In genomic region chr5:143606043-143606752, GRCh38 we compare ENCODE assay signal across 8 cellular contexts.
DNase-seq lines count a peak whose midpoint lies in the region; ATAC-seq and TF ChIP-seq lines count a peak whose summit lies in the region.

No MANE protein-coding gene starts in this region.

- H3K27ac ChIP-seq in HL-60 (replicated peaks), result peak overlapping the region; percentile 75
- H3K27ac ChIP-seq in esophagus squamous epithelium, result peak overlapping the region in 1 of 4 donors; percentile 56

- WGBS in esophagus squamous epithelium, 2 donors, result 54 to 56% methylated on average over 5 of the region's 5 CpGs

- TF ChIP-seq POLR2A in esophagus squamous epithelium (IDR thresholded peaks at IDR 0.05), result no peak

- DNase-seq in GM13976 (ENCODE audit: low spot score) (peak; percentile 35), HL-60 (ENCODE audit: low read depth in 1 of 2, low spot score in 1 of 2) (no peak), epithelial cell of esophagus (ENCODE audit: low read depth) (peak; percentile 28), esophagus squamous epithelium (lab: John Stamatoyannopoulos, UW) (no peak), NCI-H2107 treated with DMSO at 0.1 percent for 48 hours (lab: John Stamatoyannopoulos, UW; ENCODE audit: unreplicated experiment) (no peak), H7 (no peak)

- in situ Hi-C loops in GM13976 (cut with MboI; ENCODE audit: low sequenced_read_pairs, unreplicated experiment), result no loop called here

- H3K4me3 ChIP-seq in HL-60 (replicated peaks; ENCODE audit: insufficient read depth, low read length) (no peak overlapping the region), epithelial cell of esophagus (ENCODE audit: low read length) (no peak overlapping the region), esophagus squamous epithelium (no peak overlapping the region), H7 (ENCODE audit: insufficient read depth, low read depth, low read length) (no peak overlapping the region)

- H3K27me3 ChIP-seq in HL-60 (ENCODE audit: insufficient read depth, poor library complexity, severe bottlenecking) (no peaks in the 10 kb centered on the region), esophagus squamous epithelium (no peaks in the 10 kb centered on the region), H7 (ENCODE audit: control insufficient read depth, insufficient read depth, low read length) (no peaks in the 10 kb centered on the region)

- H3K36me3 ChIP-seq in esophagus squamous epithelium (no peaks in the 10 kb centered on the region), H7 (replicated peaks; ENCODE audit: control insufficient read depth, insufficient read depth, low read length) (no peaks in the 10 kb centered on the region)

- ATAC-seq in GM21447 (IDR thresholded peaks at IDR 0.05; ENCODE audit: unreplicated experiment) (peak; percentile 80), SK-N-SH treated with all-trans-retinoic acid at 6 μM for 48 hours (no peak)

- TF ChIP-seq CTCF in GM13976 (IDR thresholded peaks at IDR 0.05; ENCODE audit: borderline replicate concordance, control extremely low read depth, extremely low read depth, insufficient read depth, missing control alignments) (no peak), HL-60 (IDR thresholded peaks at IDR 0.05; ENCODE audit: insufficient read depth, low read length) (no peak), epithelial cell of esophagus (IDR thresholded peaks at IDR 0.05; ENCODE audit: insufficient read depth, low read depth, low read length, missing control alignments) (no peak), esophagus squamous epithelium (IDR thresholded peaks at IDR 0.05) (no peak)

- H3K9me3 ChIP-seq in esophagus squamous epithelium, result no peaks in the 10 kb centered on the region

- no peaks in the 10 kb centered on the region for H3K4me1 ChIP-seq in esophagus squamous epithelium

- intact Hi-C loops in esophagus squamous epithelium (cut with DNase I), result no loop called here

TF ChIP-seq in SK-N-SH treated with all-trans-retinoic acid at 6 μM for 48 hours, 23 proteins besides CTCF, POLR2A, EP300 and RAD21:
- TF ChIP-seq ZNF565 (CRISPR knock-in tag; conservative IDR thresholded peaks at IDR 0.05; ENCODE audit: low read depth) (no peak), ISL1 (CRISPR knock-in tag; IDR thresholded peaks at IDR 0.05) (no peak), ZNF8 (CRISPR knock-in tag; IDR thresholded peaks at IDR 0.05) (no peak), PPARA (CRISPR knock-in tag; IDR thresholded peaks at IDR 0.05; ENCODE audit: borderline replicate concordance) (no peak), ZNF70 (CRISPR knock-in tag; IDR thresholded peaks at IDR 0.05) (no peak), CREB5 (CRISPR knock-in tag; IDR thresholded peaks at IDR 0.05; ENCODE audit: low read depth) (no peak)
- TF ChIP-seq, protein P1, sequence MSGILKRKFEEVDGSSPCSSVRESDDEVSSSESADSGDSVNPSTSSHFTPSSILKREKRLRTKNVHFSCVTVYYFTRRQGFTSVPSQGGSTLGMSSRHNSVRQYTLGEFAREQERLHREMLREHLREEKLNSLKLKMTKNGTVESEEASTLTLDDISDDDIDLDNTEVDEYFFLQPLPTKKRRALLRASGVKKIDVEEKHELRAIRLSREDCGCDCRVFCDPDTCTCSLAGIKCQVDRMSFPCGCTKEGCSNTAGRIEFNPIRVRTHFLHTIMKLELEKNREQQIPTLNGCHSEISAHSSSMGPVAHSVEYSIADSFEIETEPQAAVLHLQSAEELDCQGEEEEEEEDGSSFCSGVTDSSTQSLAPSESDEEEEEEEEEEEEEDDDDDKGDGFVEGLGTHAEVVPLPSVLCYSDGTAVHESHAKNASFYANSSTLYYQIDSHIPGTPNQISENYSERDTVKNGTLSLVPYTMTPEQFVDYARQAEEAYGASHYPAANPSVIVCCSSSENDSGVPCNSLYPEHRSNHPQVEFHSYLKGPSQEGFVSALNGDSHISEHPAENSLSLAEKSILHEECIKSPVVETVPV (CRISPR knock-in tag; IDR thresholded peaks at IDR 0.05), result no peak
- TF ChIP-seq, protein P2, sequence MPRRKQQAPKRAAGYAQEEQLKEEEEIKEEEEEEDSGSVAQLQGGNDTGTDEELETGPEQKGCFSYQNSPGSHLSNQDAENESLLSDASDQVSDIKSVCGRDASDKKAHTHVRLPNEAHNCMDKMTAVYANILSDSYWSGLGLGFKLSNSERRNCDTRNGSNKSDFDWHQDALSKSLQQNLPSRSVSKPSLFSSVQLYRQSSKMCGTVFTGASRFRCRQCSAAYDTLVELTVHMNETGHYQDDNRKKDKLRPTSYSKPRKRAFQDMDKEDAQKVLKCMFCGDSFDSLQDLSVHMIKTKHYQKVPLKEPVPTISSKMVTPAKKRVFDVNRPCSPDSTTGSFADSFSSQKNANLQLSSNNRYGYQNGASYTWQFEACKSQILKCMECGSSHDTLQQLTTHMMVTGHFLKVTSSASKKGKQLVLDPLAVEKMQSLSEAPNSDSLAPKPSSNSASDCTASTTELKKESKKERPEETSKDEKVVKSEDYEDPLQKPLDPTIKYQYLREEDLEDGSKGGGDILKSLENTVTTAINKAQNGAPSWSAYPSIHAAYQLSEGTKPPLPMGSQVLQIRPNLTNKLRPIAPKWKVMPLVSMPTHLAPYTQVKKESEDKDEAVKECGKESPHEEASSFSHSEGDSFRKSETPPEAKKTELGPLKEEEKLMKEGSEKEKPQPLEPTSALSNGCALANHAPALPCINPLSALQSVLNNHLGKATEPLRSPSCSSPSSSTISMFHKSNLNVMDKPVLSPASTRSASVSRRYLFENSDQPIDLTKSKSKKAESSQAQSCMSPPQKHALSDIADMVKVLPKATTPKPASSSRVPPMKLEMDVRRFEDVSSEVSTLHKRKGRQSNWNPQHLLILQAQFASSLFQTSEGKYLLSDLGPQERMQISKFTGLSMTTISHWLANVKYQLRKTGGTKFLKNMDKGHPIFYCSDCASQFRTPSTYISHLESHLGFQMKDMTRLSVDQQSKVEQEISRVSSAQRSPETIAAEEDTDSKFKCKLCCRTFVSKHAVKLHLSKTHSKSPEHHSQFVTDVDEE (CRISPR knock-in tag; IDR thresholded peaks at IDR 0.05), result no peak
- TF ChIP-seq, protein P3, sequence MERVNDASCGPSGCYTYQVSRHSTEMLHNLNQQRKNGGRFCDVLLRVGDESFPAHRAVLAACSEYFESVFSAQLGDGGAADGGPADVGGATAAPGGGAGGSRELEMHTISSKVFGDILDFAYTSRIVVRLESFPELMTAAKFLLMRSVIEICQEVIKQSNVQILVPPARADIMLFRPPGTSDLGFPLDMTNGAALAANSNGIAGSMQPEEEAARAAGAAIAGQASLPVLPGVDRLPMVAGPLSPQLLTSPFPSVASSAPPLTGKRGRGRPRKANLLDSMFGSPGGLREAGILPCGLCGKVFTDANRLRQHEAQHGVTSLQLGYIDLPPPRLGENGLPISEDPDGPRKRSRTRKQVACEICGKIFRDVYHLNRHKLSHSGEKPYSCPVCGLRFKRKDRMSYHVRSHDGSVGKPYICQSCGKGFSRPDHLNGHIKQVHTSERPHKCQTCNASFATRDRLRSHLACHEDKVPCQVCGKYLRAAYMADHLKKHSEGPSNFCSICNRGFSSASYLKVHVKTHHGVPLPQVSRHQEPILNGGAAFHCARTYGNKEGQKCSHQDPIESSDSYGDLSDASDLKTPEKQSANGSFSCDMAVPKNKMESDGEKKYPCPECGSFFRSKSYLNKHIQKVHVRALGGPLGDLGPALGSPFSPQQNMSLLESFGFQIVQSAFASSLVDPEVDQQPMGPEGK (CRISPR knock-in tag; IDR thresholded peaks at IDR 0.05; ENCODE audit: borderline replicate concordance), result no peak

Comparison
In these comparisons a context has a peak if more than half of its experiments do, and no peak if none do; other contexts are left out.
1. DNase-seq: peak in GM13976 (single experiment) and epithelial cell of esophagus (single experiment); none in HL-60 (0 of 2), esophagus squamous epithelium (single experiment), NCI-H2107 treated with DMSO at 0.1 percent for 48 hours (single experiment) and H7 (single experiment).